ENCODE assay signal across 14 cellular contexts in the genomic region with DNA sequence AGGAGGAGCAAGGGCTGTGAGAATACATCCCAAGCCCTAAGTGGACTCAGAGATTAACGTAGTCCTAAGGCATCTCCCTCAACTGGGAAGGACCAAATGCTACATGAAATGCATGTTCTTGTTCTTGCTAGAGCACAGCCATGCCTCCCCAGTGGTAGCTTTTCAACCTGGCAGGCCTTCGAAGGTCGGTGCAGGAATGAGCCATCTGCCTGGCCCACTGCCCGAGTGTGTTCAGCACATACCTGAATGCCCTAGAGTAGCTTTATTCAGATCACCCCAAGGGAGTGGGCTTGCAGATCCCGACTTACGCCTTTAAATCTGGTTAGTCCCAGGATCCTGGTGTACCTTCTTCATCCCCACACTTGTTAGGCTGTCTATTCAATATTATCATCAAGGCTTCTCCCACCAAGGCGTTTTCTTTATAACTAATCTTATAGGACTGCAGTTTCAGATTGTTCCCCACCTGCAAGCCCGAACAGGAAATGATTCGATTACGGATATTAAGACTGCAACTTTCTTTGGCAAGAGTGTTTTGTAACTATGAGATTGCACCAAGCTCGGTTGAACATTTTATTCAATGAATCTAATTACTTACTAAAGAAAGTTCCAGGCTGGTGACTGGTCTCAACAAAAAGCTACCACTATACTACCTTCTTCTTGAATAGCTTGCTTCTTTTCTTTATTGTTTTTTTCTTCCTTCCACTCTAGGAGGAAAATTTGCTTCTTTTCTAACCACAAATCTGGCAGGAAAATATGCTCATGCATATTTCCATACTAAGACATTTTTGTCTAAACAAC.
DNase-seq lines count a peak whose midpoint lies in the region; ATAC-seq, FAIRE-seq and TF ChIP-seq lines count a peak whose summit lies in the region.
"Had no signal": no experiment of that assay in that cellular context is flagged by ENCODE, and none has a peak within 500 bp of the region (broad histone marks: within the 10 kb centered on the region; RNA-seq: fewer than 3 reads in every experiment).

No MANE protein-coding gene starts in this region.

- in situ Hi-C loops in astrocyte of the cerebellum (cut with HindIII; ENCODE audit: low sequenced_read_pairs): no loop called here

- H3K36me3 Mint-ChIP-seq in activated naive CD8-positive, alpha-beta T cell: peaks cover 9% of the 10 kb centered on the region
- H3K36me3 Mint-ChIP-seq in activated naive CD8-positive, alpha-beta T cell treated with anti-CD3 and anti-CD28 coated beads, Interleukin-2, amount 50 U/mL, for 24 hours (ENCODE audit: low read depth): no peaks in the 10 kb centered on the region

- H3K9me3 Mint-ChIP-seq in activated naive CD8-positive, alpha-beta T cell (ENCODE audit: low read depth): no peaks in the 10 kb centered on the region
- H3K9me3 Mint-ChIP-seq in activated naive CD8-positive, alpha-beta T cell treated with anti-CD3 and anti-CD28 coated beads, Interleukin-2, amount 50 U/mL, for 24 hours: no peaks in the 10 kb centered on the region
- H3K9me3 Mint-ChIP-seq: activated T-helper 2 cell treated with anti-CD3 and anti-CD28 coated beads, Interferon-gamma antibody, Interleukin-2, Interleukin-4, amounts not matched to agents 10 μg/mL and 5 μg/mL and 100 μg/mL, durations not matched to agents 14 hours and 24 hours and 36 hours; IgD-negative memory B cell; stimulated activated naive B cell treated with anti-CD40 and anti-IgM and Interleukin-4, amounts not matched to agents 10 μg/mL and 1 μg/mL and 100 μg/mL, for 72 hours had no signal

- DNase-seq in activated naive CD8-positive, alpha-beta T cell treated with anti-CD3 and anti-CD28 coated beads, Interleukin-2, amount 50 U/mL, for 24 hours: no peak
- peak; percentile 64 for DNase-seq in astrocyte of the cerebellum (ENCODE audit: low read depth)
- no peak for DNase-seq in keratinocyte (ENCODE audit: low read depth, low spot score)
- DNase-seq in thyroid gland: peak; percentile 52 to 74
- DNase-seq in head of caudate nucleus: no peak
- no peak for DNase-seq in effector CD8-positive, alpha-beta T cell (lab: John Stamatoyannopoulos, UW)
- DNase-seq: GOT3; NCI-H2029; PC-9; stimulated activated naive B cell treated with anti-CD40 and anti-IgM and Interleukin-4, amounts not matched to agents 10 μg/mL and 1 μg/mL and 100 μg/mL, for 72 hours had no signal

- peak overlapping the region; percentile 22 for H3K27ac Mint-ChIP-seq in activated naive CD8-positive, alpha-beta T cell
- no peak overlapping the region for H3K27ac Mint-ChIP-seq in activated naive CD8-positive, alpha-beta T cell treated with anti-CD3 and anti-CD28 coated beads, Interleukin-2, amount 50 U/mL, for 24 hours
- H3K27ac Mint-ChIP-seq: activated T-helper 2 cell treated with anti-CD3 and anti-CD28 coated beads, Interferon-gamma antibody, Interleukin-2, Interleukin-4, amounts not matched to agents 10 μg/mL and 5 μg/mL and 100 μg/mL, durations not matched to agents 14 hours and 24 hours and 36 hours; stimulated activated naive B cell treated with anti-CD40 and anti-IgM and Interleukin-4, amounts not matched to agents 10 μg/mL and 1 μg/mL and 100 μg/mL, for 72 hours had no signal

- H3K4me3 ChIP-seq in astrocyte of the cerebellum (ENCODE audit: low read depth, low read length) (no peak overlapping the region), keratinocyte (ENCODE audit: control insufficient read depth in 2 of 3, extremely low read depth in 1 of 3, insufficient read depth in 2 of 3, low read depth in 1 of 3, low read length in 3 of 3) (peak overlapping the region in 2 of 3 experiments; percentile 40 to 44), thyroid gland (replicated peaks in 1 of 3) (no peak overlapping the region)
- H3K4me3 ChIP-seq: PC-9 had no signal

- H3K9me1 ChIP-seq in keratinocyte (ENCODE audit: control insufficient read depth, extremely low read depth, insufficient read depth, low read length): no peaks in the 10 kb centered on the region

- no peak for TF ChIP-seq POLR2A in thyroid gland (IDR thresholded peaks at IDR 0.05)

- intact Hi-C loops in thyroid gland (cut with DNase I): loop anchor here (5.0 kb wide), 1 partner anchor 39 kb away; no protein-coding TSS in a partner anchor
- intact Hi-C loops in head of caudate nucleus (cut with DNase I): loop anchor here (10.0 kb wide), 1 partner anchor 51 kb away; no protein-coding TSS in a partner anchor

- no peaks in the 10 kb centered on the region for H3K9me3 ChIP-seq in keratinocyte (ENCODE audit: control insufficient read depth, low read depth, low read length)
- no peaks in the 10 kb centered on the region for H3K9me3 ChIP-seq in thyroid gland

- H3K36me3 ChIP-seq in keratinocyte (ENCODE audit: control insufficient read depth in 2 of 2, extremely low read depth in 1 of 2, insufficient read depth in 2 of 2, low read length in 2 of 2) (peaks cover 0 to 2% of the 10 kb centered on the region in 2 experiments), thyroid gland (no peaks in the 10 kb centered on the region)

- peaks cover 15% of the 10 kb centered on the region for H3K79me2 ChIP-seq in keratinocyte (ENCODE audit: control insufficient read depth, insufficient read depth, low read length)

- H3K4me1 ChIP-seq in keratinocyte (ENCODE audit: control insufficient read depth, extremely low read depth, insufficient read depth, low read length): peaks cover 63% of the 10 kb centered on the region
- peaks cover 14 to 38% of the 10 kb centered on the region in 2 donors for H3K4me1 ChIP-seq in thyroid gland

- peak overlapping the region; percentile 28 for H3K9ac ChIP-seq in keratinocyte (ENCODE audit: control insufficient read depth, extremely low read depth, insufficient read depth, low read length)

- H3K27me3 ChIP-seq in keratinocyte (ENCODE audit: control insufficient read depth, extremely low read depth, insufficient read depth, low read length): no peaks in the 10 kb centered on the region
- no peaks in the 10 kb centered on the region for H3K27me3 ChIP-seq in thyroid gland

- TF ChIP-seq CTCF in astrocyte of the cerebellum (IDR thresholded peaks at IDR 0.05; ENCODE audit: low read depth, low read length, missing control alignments): no peak
- peak in 1 of 3 experiments; percentile 10 for TF ChIP-seq CTCF in keratinocyte (optimal IDR thresholded peaks at IDR 0.05 in 1 of 3, IDR thresholded peaks at IDR 0.05 in 1 of 3, conservative IDR thresholded peaks at IDR 0.05 in 1 of 3; ENCODE audit: extremely low read depth in 1 of 3, insufficient read depth in 2 of 3, low read length in 3 of 3)
- TF ChIP-seq CTCF in thyroid gland (IDR thresholded peaks at IDR 0.05): no peak

- no peak overlapping the region for H3K4me3 Mint-ChIP-seq in activated naive CD8-positive, alpha-beta T cell
- no peak overlapping the region for H3K4me3 Mint-ChIP-seq in activated naive CD8-positive, alpha-beta T cell treated with anti-CD3 and anti-CD28 coated beads, Interleukin-2, amount 50 U/mL, for 24 hours
- H3K4me3 Mint-ChIP-seq: stimulated activated naive B cell treated with anti-CD40 and anti-IgM and Interleukin-4, amounts not matched to agents 10 μg/mL and 1 μg/mL and 100 μg/mL, for 72 hours had no signal

- ATAC-seq in activated naive CD8-positive, alpha-beta T cell treated with anti-CD3 and anti-CD28 coated beads, Interleukin-2, amount 50 U/mL, for 24 hours: no peak
- no peak for ATAC-seq in HG03342 (IDR thresholded peaks at IDR 0.05; ENCODE audit: unreplicated experiment)
- ATAC-seq: stimulated activated naive B cell treated with anti-CD40 and anti-IgM and Interleukin-4, amounts not matched to agents 10 μg/mL and 1 μg/mL and 100 μg/mL, for 72 hours had no signal

- H4K20me1 ChIP-seq in keratinocyte (ENCODE audit: control insufficient read depth, extremely low read depth, insufficient read depth, low read length): no peaks in the 10 kb centered on the region

- H2AFZ ChIP-seq in keratinocyte (ENCODE audit: control insufficient read depth, low read length): no peak overlapping the region
- H2AFZ ChIP-seq: PC-9 had no signal

- H3K27ac ChIP-seq in keratinocyte (ENCODE audit: control insufficient read depth, insufficient read depth, low read length) (peak overlapping the region; percentile 83), thyroid gland (peak overlapping the region in 2 of 3 donors; percentile 3 to 32)

- H3K4me1 Mint-ChIP-seq in activated naive CD8-positive, alpha-beta T cell (ENCODE audit: low read depth): peaks cover 36% of the 10 kb centered on the region
- peaks cover 30% of the 10 kb centered on the region for H3K4me1 Mint-ChIP-seq in activated naive CD8-positive, alpha-beta T cell treated with anti-CD3 and anti-CD28 coated beads, Interleukin-2, amount 50 U/mL, for 24 hours

- WGBS in thyroid gland, 2 donors: 67 to 75% methylated on average over 10 to 11 of the region's 11 CpGs

- peak; percentile 82 for FAIRE-seq in keratinocyte (lab: Jason Lieb, UNC)

- no peaks in the 10 kb centered on the region for H3K27me3 Mint-ChIP-seq in activated naive CD8-positive, alpha-beta T cell
- H3K27me3 Mint-ChIP-seq in activated naive CD8-positive, alpha-beta T cell treated with anti-CD3 and anti-CD28 coated beads, Interleukin-2, amount 50 U/mL, for 24 hours: no peaks in the 10 kb centered on the region
- H3K27me3 Mint-ChIP-seq: IgD-negative memory B cell; stimulated activated naive B cell treated with anti-CD40 and anti-IgM and Interleukin-4, amounts not matched to agents 10 μg/mL and 1 μg/mL and 100 μg/mL, for 72 hours had no signal

- H3K4me2 ChIP-seq in keratinocyte (ENCODE audit: control insufficient read depth, extremely low read depth, insufficient read depth, low read depth, low read length): peak overlapping the region; percentile 79
- H3K4me2 ChIP-seq: PC-9 had no signal

- dilution Hi-C loops in keratinocyte (cut with MboI; ENCODE audit: extremely low pct_ligation_motif_present, low sequenced_read_pairs): loop anchor here (5.0 kb wide), 1 partner anchor 49 kb away; no protein-coding TSS in a partner anchor

Comparison
In these comparisons a context has a peak if more than half of its experiments do, and no peak if none do; other contexts are left out.
1. DNase-seq: peak in astrocyte of the cerebellum (single experiment) and thyroid gland (2 of 2); none in activated naive CD8-positive, alpha-beta T cell treated with anti-CD3 and anti-CD28 coated beads, Interleukin-2, amount 50 U/mL, for 24 hours (single experiment), keratinocyte (single experiment), head of caudate nucleus (0 of 42) and effector CD8-positive, alpha-beta T cell (single experiment).
2. H3K4me3 ChIP-seq: peak in keratinocyte (2 of 3); none in astrocyte of the cerebellum (single experiment) and thyroid gland (0 of 3).